11 cellular contexts compared by ENCODE assay signal in genomic region chr11:76615950-76616349, GRCh38. TPM values are rescaled to one million over a fixed set of nuclear protein-coding genes. Genes with fewer than 3 reads are reported as not detected.
DNase-seq lines count a peak whose midpoint lies in the region; ATAC-seq, FAIRE-seq and TF ChIP-seq lines count a peak whose summit lies in the region.
"Had no signal": no experiment of that assay in that cellular context is flagged by ENCODE, and none has a peak within 500 bp of the region (broad histone marks: within the 10 kb centered on the region; RNA-seq: fewer than 3 reads in every experiment).

No MANE protein-coding gene starts in this region.

- H3K4me1 ChIP-seq in kidney (ENCODE audit: control insufficient read depth in 1 of 2, insufficient read depth in 1 of 2, low read depth in 1 of 2, low read length in 2 of 2): peaks cover 0 to 9% of the 10 kb centered on the region in 2 donors
- peaks cover 34 to 64% of the 10 kb centered on the region in 2 donors for H3K4me1 ChIP-seq in thoracic aorta (ENCODE audit: control insufficient read depth in 1 of 2, low read depth in 2 of 2)

- no peak for TF ChIP-seq CTCF in kidney (IDR thresholded peaks at IDR 0.05; ENCODE audit: borderline replicate concordance, extremely low read depth, insufficient read depth)
- no peak for TF ChIP-seq CTCF in thoracic aorta (IDR thresholded peaks at IDR 0.05)
- no peak for TF ChIP-seq CTCF in omental fat pad (IDR thresholded peaks at IDR 0.05)

- H3K4me1 Mint-ChIP-seq in stimulated activated naive CD8-positive, alpha-beta T cell treated with anti-CD3 and anti-CD28 coated beads, Interleukin-15, amount 100 ng/mL, for 72 hours: peaks cover 8% of the 10 kb centered on the region

- H3K4me3 Mint-ChIP-seq in stimulated activated naive CD8-positive, alpha-beta T cell treated with anti-CD3 and anti-CD28 coated beads, Interleukin-15, amount 100 ng/mL, for 72 hours: no peak overlapping the region

- intact Hi-C loops in kidney (cut with DNase I): no loop called here

- no peaks in the 10 kb centered on the region for H3K27me3 ChIP-seq in thoracic aorta (replicated peaks; ENCODE audit: insufficient read depth)

- no peak overlapping the region for H3K9ac ChIP-seq in kidney (ENCODE audit: low read length in 2 of 2)

- FAIRE-seq in kidney (lab: Jason Lieb, UNC): no peak
- FAIRE-seq: colon, G401.6 had no signal

- H3K27ac Mint-ChIP-seq in stimulated activated naive CD8-positive, alpha-beta T cell treated with anti-CD3 and anti-CD28 coated beads, Interleukin-15, amount 100 ng/mL, for 72 hours: no peak overlapping the region

- ATAC-seq in thoracic aorta (ENCODE audit: insufficient number of reproducible peaks, low FRiP score, low read depth): peak; percentile 8
- ATAC-seq in stimulated activated naive CD8-positive, alpha-beta T cell treated with anti-CD3 and anti-CD28 coated beads, Interleukin-15, amount 100 ng/mL, for 72 hours: no peak
- no peak for ATAC-seq in omental fat pad (ENCODE audit: low FRiP score)

- H3K9me3 ChIP-seq in kidney (ENCODE audit: control insufficient read depth in 1 of 2, low read length in 2 of 2) (no peaks in the 10 kb centered on the region), thoracic aorta (peaks cover 5% of the 10 kb centered on the region)

- H3K36me3 ChIP-seq in kidney (ENCODE audit: control insufficient read depth in 1 of 2, insufficient read depth in 2 of 2, low read length in 2 of 2) (no peaks in the 10 kb centered on the region), thoracic aorta (no peaks in the 10 kb centered on the region)

- H3K4me3 ChIP-seq in kidney (ENCODE audit: low read length in 2 of 2) (no peak overlapping the region), thoracic aorta (no peak overlapping the region)

- peaks cover 4 to 7% of the 10 kb centered on the region in 2 donors for H3K9me3 Mint-ChIP-seq in stimulated activated naive CD8-positive, alpha-beta T cell treated with anti-CD3 and anti-CD28 coated beads, Interleukin-15, amount 100 ng/mL, for 72 hours

- H3K27me3 Mint-ChIP-seq in stimulated activated naive CD8-positive, alpha-beta T cell treated with anti-CD3 and anti-CD28 coated beads, Interleukin-15, amount 100 ng/mL, for 72 hours: peaks cover 17% of the 10 kb centered on the region

- peak overlapping the region; percentile 63 to 79 for H3K27ac ChIP-seq in kidney (ENCODE audit: low read depth in 2 of 2, low read length in 2 of 2)
- peak overlapping the region; percentile 90 to 97 for H3K27ac ChIP-seq in thoracic aorta

- DNase-seq in NCI-H1092 treated with DMSO at 0.1 percent for 48 hours (lab: John Stamatoyannopoulos, UW): peak; percentile 53
- peak; percentile 31 for DNase-seq in cerebellar cortex (ENCODE audit: low spot score)
- DNase-seq in kidney: no peak
- DNase-seq in thoracic aorta (ENCODE audit: low spot score): peak; percentile 79
- no peak for DNase-seq in stimulated activated naive CD8-positive, alpha-beta T cell treated with anti-CD3 and anti-CD28 coated beads, Interleukin-15, amount 100 ng/mL, for 72 hours
- DNase-seq in NCI-H526 treated with DMSO at 0.1 percent for 48 hours (lab: John Stamatoyannopoulos, UW): no peak
- DNase-seq in omental fat pad (ENCODE audit: low spot score): no peak
- DNase-seq in midbrain (lab: John Stamatoyannopoulos, UW): no peak
- DNase-seq: SHP77 had no signal

RNA-seq across cellular contexts. Expression of gene LRRC32, which starts 54.6 kb away (rescaled TPM):
- total RNA-seq in kidney (136 TPM), thoracic aorta (100 to 1,000 TPM; 133 to 214 TPM), omental fat pad (100 to 1,000 TPM in 1 of 4 donors, 10 to 100 TPM in 3; 18.7 to 222 (median 68.7) TPM)
- polyA plus RNA-seq in kidney (ENCODE audit: insufficient read depth, low read depth, low replicate concordance): 105 TPM

Comparison
In these comparisons a context has a peak if more than half of its experiments do, and no peak if none do; other contexts are left out.
1. DNase-seq: peak in NCI-H1092 treated with DMSO at 0.1 percent for 48 hours (single experiment), cerebellar cortex (single experiment) and thoracic aorta (single experiment); none in kidney (single experiment), stimulated activated naive CD8-positive, alpha-beta T cell treated with anti-CD3 and anti-CD28 coated beads, Interleukin-15, amount 100 ng/mL, for 72 hours (0 of 2), NCI-H526 treated with DMSO at 0.1 percent for 48 hours (single experiment), omental fat pad (single experiment) and midbrain (single experiment).